Comparison of ENCODE assay signal across 18 cellular contexts in the genomic region with DNA sequence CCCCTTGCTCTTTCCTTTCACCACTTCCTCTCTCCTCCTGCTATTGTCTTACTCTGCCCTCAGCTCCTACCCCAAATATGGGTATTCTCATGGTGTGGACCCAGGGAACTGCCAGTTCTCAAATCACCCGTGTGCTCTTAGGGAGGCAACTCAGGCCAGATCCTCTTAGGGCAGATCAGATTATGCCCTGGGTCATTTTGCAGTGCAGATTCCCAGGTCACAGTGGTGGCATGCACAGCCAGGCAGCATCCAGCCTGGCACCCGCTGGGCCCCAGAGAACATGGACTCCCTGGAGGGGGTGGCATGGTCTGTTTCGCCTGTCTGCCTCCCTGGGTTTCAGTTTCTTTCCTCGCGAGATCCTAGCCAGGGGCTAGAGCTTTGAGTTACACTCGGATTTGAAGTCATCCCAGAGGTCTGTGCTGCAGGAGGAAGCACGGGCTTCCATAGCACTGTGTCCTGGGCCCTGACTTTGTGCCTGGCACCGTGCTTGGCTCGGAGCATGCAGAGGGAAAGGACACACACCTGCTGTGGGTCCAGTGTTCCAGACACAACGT.
A peak's percentile ranks its signal among the peaks of the same experiment; 100 is the strongest.
DNase-seq lines count a peak whose midpoint lies in the region; ATAC-seq and TF ChIP-seq lines count a peak whose summit lies in the region.
"Had no signal": no experiment of that assay in that cellular context is flagged by ENCODE, and none has a peak within 500 bp of the region (broad histone marks: within the 10 kb centered on the region; RNA-seq: fewer than 3 reads in every experiment).

No MANE protein-coding gene starts in this region.

- intact Hi-C loops in right cardiac atrium (cut with DNase I) (no loop called here), gastrocnemius medialis (cut with DNase I; ENCODE audit: low total_unique reads) (no loop called here)

- H3K36me3 ChIP-seq in OCI-LY3 (replicated peaks; ENCODE audit: low read depth, low read length) = no peaks in the 10 kb centered on the region
- peaks cover 9% of the 10 kb centered on the region for H3K36me3 ChIP-seq in cardiac muscle cell
- H3K36me3 ChIP-seq in gastrocnemius medialis = no peaks in the 10 kb centered on the region
- H3K36me3 ChIP-seq: Peyer's patch had no signal

- no peaks in the 10 kb centered on the region for H3K79me2 ChIP-seq in OCI-LY3 (ENCODE audit: low read length)

- peak; percentile 25 to 59 for ATAC-seq in right cardiac atrium
- peak; percentile 30 to 69 for ATAC-seq in gastrocnemius medialis
- no peak for ATAC-seq in stimulated activated effector memory CD8-positive, alpha-beta T cell treated with anti-CD3 and anti-CD28 coated beads, Interleukin-12 subunit alpha, Interleukin-12 subunit beta, amount 100 ng/mL, for 72 hours
- ATAC-seq: HepG2, SK-N-SH treated with all-trans-retinoic acid at 6 μM for 48 hours had no signal

- H3K9ac ChIP-seq in OCI-LY3 (ENCODE audit: low read length) = no peak overlapping the region
- H3K9ac ChIP-seq: KMS-11 had no signal

- no peaks in the 10 kb centered on the region for H3K36me3 Mint-ChIP-seq in stimulated activated effector memory CD8-positive, alpha-beta T cell treated with anti-CD3 and anti-CD28 coated beads, Interleukin-12 subunit alpha, Interleukin-12 subunit beta, amount 100 ng/mL, for 72 hours

- in situ Hi-C loops in gastrocnemius medialis (cut with MboI; ENCODE audit: low sequenced_read_pairs in 4 of 4) = no loop called here

- no peaks in the 10 kb centered on the region for H3K9me3 ChIP-seq in OCI-LY3 (ENCODE audit: insufficient read depth, low read length)
- no peaks in the 10 kb centered on the region for H3K9me3 ChIP-seq in cardiac muscle cell (ENCODE audit: low read depth)
- H3K9me3 ChIP-seq in right cardiac atrium (ENCODE audit: control insufficient read depth, low read length) = no peaks in the 10 kb centered on the region
- no peaks in the 10 kb centered on the region for H3K9me3 ChIP-seq in gastrocnemius medialis
- H3K9me3 ChIP-seq: Peyer's patch had no signal

- no peak for DNase-seq in cardiac muscle cell (ENCODE audit: low read depth in 1 of 2, low spot score in 1 of 2)
- no peak for DNase-seq in right cardiac atrium
- DNase-seq in gastrocnemius medialis = no peak
- DNase-seq in activated CD4-positive, CD25-positive, alpha-beta regulatory T cell (lab: John Stamatoyannopoulos, UW) = no peak
- DNase-seq in DMS79 treated with DMSO at 0.1 percent for 48 hours (lab: John Stamatoyannopoulos, UW) = no peak
- DNase-seq in stimulated activated effector memory CD8-positive, alpha-beta T cell treated with anti-CD3 and anti-CD28 coated beads, Interleukin-12 subunit alpha, Interleukin-12 subunit beta, amount 100 ng/mL, for 72 hours (ENCODE audit: low spot score in 2 of 2) = no peak
- DNase-seq: DMS 273 treated with DMSO at 0.1 percent for 48 hours, NCI-H1436, NCI-H1930, NCI-H446, NCI-H69, Peyer's patch, SHP77 treated with DMSO at 0.1 percent for 48 hours had no signal

- H4K20me1 ChIP-seq in OCI-LY3 (ENCODE audit: insufficient read depth, low read length) = no peaks in the 10 kb centered on the region

- H3K4me1 Mint-ChIP-seq in stimulated activated effector memory CD8-positive, alpha-beta T cell treated with anti-CD3 and anti-CD28 coated beads, Interleukin-12 subunit alpha, Interleukin-12 subunit beta, amount 100 ng/mL, for 72 hours = no peaks in the 10 kb centered on the region

- no peaks in the 10 kb centered on the region for H3K4me1 ChIP-seq in OCI-LY3 (ENCODE audit: low read length)
- peaks cover 16% of the 10 kb centered on the region for H3K4me1 ChIP-seq in cardiac muscle cell (ENCODE audit: low read depth)
- H3K4me1 ChIP-seq in right cardiac atrium (ENCODE audit: control insufficient read depth, insufficient read depth, low read length) = peaks cover 9% of the 10 kb centered on the region
- H3K4me1 ChIP-seq in gastrocnemius medialis = peaks cover 0 to 19% of the 10 kb centered on the region in 2 donors

- 80% methylated on average over 10 of the region's 10 CpGs for WGBS in right cardiac atrium

- TF ChIP-seq CTCF in OCI-LY3 (IDR thresholded peaks at IDR 0.05; ENCODE audit: low read depth, low read length) = no peak
- no peak for TF ChIP-seq CTCF in cardiac muscle cell (IDR thresholded peaks at IDR 0.05; ENCODE audit: low read depth, low read length)
- TF ChIP-seq CTCF in gastrocnemius medialis (IDR thresholded peaks at IDR 0.05 in 4 of 5, conservative IDR thresholded peaks at IDR 0.05 in 1 of 5) = no peak

- H3K27ac ChIP-seq in OCI-LY3 (ENCODE audit: low read length) (no peak overlapping the region), cardiac muscle cell (peak overlapping the region; percentile 61), right cardiac atrium (ENCODE audit: low read length) (no peak overlapping the region), gastrocnemius medialis (peak overlapping the region in 2 of 4 donors; percentile 44 to 55)
- H3K27ac ChIP-seq: C4-2B, KMS-11, Peyer's patch had no signal

- H3K27ac Mint-ChIP-seq in stimulated activated effector memory CD8-positive, alpha-beta T cell treated with anti-CD3 and anti-CD28 coated beads, Interleukin-12 subunit alpha, Interleukin-12 subunit beta, amount 100 ng/mL, for 72 hours = no peak overlapping the region

- H3K9me3 Mint-ChIP-seq in stimulated activated effector memory CD8-positive, alpha-beta T cell treated with anti-CD3 and anti-CD28 coated beads, Interleukin-12 subunit alpha, Interleukin-12 subunit beta, amount 100 ng/mL, for 72 hours = no peaks in the 10 kb centered on the region

- no peak overlapping the region for H3K4me3 Mint-ChIP-seq in stimulated activated effector memory CD8-positive, alpha-beta T cell treated with anti-CD3 and anti-CD28 coated beads, Interleukin-12 subunit alpha, Interleukin-12 subunit beta, amount 100 ng/mL, for 72 hours

- TF ChIP-seq POLR2A in gastrocnemius medialis (IDR thresholded peaks at IDR 0.05) = no peak

- no peaks in the 10 kb centered on the region for H3K27me3 ChIP-seq in OCI-LY3 (ENCODE audit: low read depth, low read length)
- no peaks in the 10 kb centered on the region for H3K27me3 ChIP-seq in cardiac muscle cell
- H3K27me3 ChIP-seq in right cardiac atrium (ENCODE audit: control insufficient read depth, insufficient read depth) = no peaks in the 10 kb centered on the region
- no peaks in the 10 kb centered on the region for H3K27me3 ChIP-seq in gastrocnemius medialis
- H3K27me3 ChIP-seq: Peyer's patch had no signal

- H2AFZ ChIP-seq in OCI-LY3 (ENCODE audit: low read depth, low read length) = no peak overlapping the region

- peak overlapping the region; percentile 22; the same call in 1 of the 2 replicates for H3K4me2 ChIP-seq in OCI-LY3 (ENCODE audit: low read length)
- H3K4me2 ChIP-seq: KMS-11 had no signal

- H3K4me3 ChIP-seq in OCI-LY3 (ENCODE audit: low read length) (no peak overlapping the region), cardiac muscle cell (no peak overlapping the region), right cardiac atrium (ENCODE audit: low read length) (no peak overlapping the region), gastrocnemius medialis (no peak overlapping the region)
- H3K4me3 ChIP-seq: Peyer's patch had no signal
